In the genomic region with DNA sequence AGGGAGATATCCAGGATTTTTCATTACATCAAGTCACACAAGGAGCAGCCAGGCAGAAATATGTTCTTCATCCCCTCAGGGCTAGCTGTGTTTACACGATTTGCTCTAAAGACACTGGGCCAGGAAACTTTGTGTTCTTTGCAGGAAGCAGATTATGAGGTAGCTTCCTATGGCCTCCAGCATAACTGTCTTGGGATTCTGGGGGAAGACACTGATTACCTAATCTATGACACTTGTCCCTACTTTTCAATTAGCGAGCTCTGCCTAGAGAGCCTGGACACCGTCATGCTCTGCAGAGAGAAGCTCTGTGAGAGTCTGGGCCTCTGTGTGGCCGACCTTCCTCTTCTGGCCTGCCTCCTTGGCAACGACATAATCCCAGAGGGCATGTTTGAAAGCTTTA, we compare ENCODE assay signal across 23 cellular contexts. TPM values are rescaled to one million over a fixed set of nuclear protein-coding genes. Genes with fewer than 3 reads are reported as not detected.
DNase-seq lines count a peak whose midpoint lies in the region; ATAC-seq and TF ChIP-seq lines count a peak whose summit lies in the region.
"Had no signal": no experiment of that assay in that cellular context is flagged by ENCODE, and none has a peak within 500 bp of the region (broad histone marks: within the 10 kb centered on the region; RNA-seq: fewer than 3 reads in every experiment).

No MANE protein-coding gene starts in this region.

- H3K36me3 ChIP-seq in mammary epithelial cell (ENCODE audit: insufficient read depth, low read length) (peaks cover 7% of the 10 kb centered on the region), lung (ENCODE audit: control insufficient read depth in 2 of 2, insufficient read depth in 2 of 2, low read length in 2 of 2) (peaks cover 7 to 15% of the 10 kb centered on the region in 2 donors), mucosa of descending colon (ENCODE audit: low read depth) (no peaks in the 10 kb centered on the region)

- no peak overlapping the region for H3K4me2 ChIP-seq in mammary epithelial cell (ENCODE audit: insufficient read depth, low read depth, low read length)

- no peak overlapping the region for H2AFZ ChIP-seq in mammary epithelial cell (ENCODE audit: low read depth, low read length)

- no peaks in the 10 kb centered on the region for H3K4me1 ChIP-seq in mammary epithelial cell (ENCODE audit: insufficient read depth, low read length)
- peaks cover 4 to 14% of the 10 kb centered on the region in 2 donors for H3K4me1 ChIP-seq in lung (ENCODE audit: control insufficient read depth in 2 of 2, insufficient read depth in 2 of 2, low read length in 2 of 2)
- no peaks in the 10 kb centered on the region for H3K4me1 ChIP-seq in mucosa of descending colon (ENCODE audit: low read depth)
- H3K4me1 ChIP-seq: foreskin keratinocyte had no signal

- no peaks in the 10 kb centered on the region for H4K20me1 ChIP-seq in mammary epithelial cell (ENCODE audit: insufficient read depth, low read length)

- peaks cover 79% of the 10 kb centered on the region for H3K79me2 ChIP-seq in mammary epithelial cell (ENCODE audit: insufficient read depth, low read length)

- H3K27me3 ChIP-seq in mammary epithelial cell (ENCODE audit: insufficient read depth, low read length) (no peaks in the 10 kb centered on the region), lung (ENCODE audit: control insufficient read depth, insufficient read depth) (no peaks in the 10 kb centered on the region)
- H3K27me3 ChIP-seq: body of pancreas, foreskin keratinocyte, tibial nerve had no signal

- CTCF ChIA-PET in mammary epithelial cell (lab: Charles Lee; ENCODE audit: low non-redundant PET) = no interaction called here

- 53% methylated on average over 5 of the region's 5 CpGs for WGBS in mammary epithelial cell (ENCODE audit: low coverage, missing lambda C conversion rate)
- WGBS in lung, 2 donors = 41 to 61% methylated on average over 5 of the region's 5 CpGs

- DNase-seq in EH (ENCODE audit: low read depth) (peak; percentile 11), NB4 (ENCODE audit: low read depth) (peak; percentile 39), mammary epithelial cell (no peak), lung (ENCODE audit: low spot score) (no peak), mucosa of descending colon (no peak), NCI-H82 treated with DMSO at 0.1 percent for 48 hours (lab: John Stamatoyannopoulos, UW; ENCODE audit: unreplicated experiment) (no peak), globus pallidus (ENCODE audit: low spot score) (no peak)
- DNase-seq: activated CD4-positive, alpha-beta T cell treated with anti-CD3 and anti-CD28 coated beads, Interleukin-2, amount 50 U/mL, for 4 hours; activated CD8-positive, alpha-beta memory T cell treated with anti-CD3 and anti-CD28 coated beads, Interleukin-2, amount 50 U/mL, for 4 hours; body of pancreas; CD4-positive, CD25-positive, alpha-beta regulatory T cell; effector CD8-positive, alpha-beta T cell; foreskin keratinocyte; KBM-7; NCI-H146; NCI-H2171; NCI-H524 treated with DMSO at 0.1 percent for 48 hours; posterior cingulate gyrus; stimulated activated naive CD8-positive, alpha-beta T cell treated with anti-CD3 and anti-CD28 coated beads, Interleukin-15, amount 100 ng/mL, for 72 hours; WERI-Rb-1 had no signal

- peak; percentile 27 for ATAC-seq in lung (ENCODE audit: insufficient read depth, low FRiP score)
- ATAC-seq in mucosa of descending colon = no peak
- no peak for ATAC-seq in GM18511 (IDR thresholded peaks at IDR 0.05; ENCODE audit: unreplicated experiment)
- ATAC-seq: esophagus mucosa; foreskin keratinocyte; stimulated activated naive CD8-positive, alpha-beta T cell treated with anti-CD3 and anti-CD28 coated beads, Interleukin-15, amount 100 ng/mL, for 72 hours had no signal

- TF ChIP-seq POLR2A in NB4 (IDR thresholded peaks at IDR 0.05; ENCODE audit: extremely low read depth, insufficient read length) = no peak

- TSS peak; percentile 41 for BruUV-seq in mammary epithelial cell (replicated peaks; lab: Mats Ljungman, UMichigan)

- in situ Hi-C loops in mammary epithelial cell (cut with MboI; ENCODE audit: low sequenced_read_pairs in 2 of 2) = no loop called here

- dilution Hi-C loops in mammary epithelial cell (cut with HindIII; ENCODE audit: low sequenced_read_pairs) = no loop called here

- H3K9me3 ChIP-seq in mammary epithelial cell (replicated peaks; ENCODE audit: insufficient read depth, low read length) (no peaks in the 10 kb centered on the region), lung (ENCODE audit: control insufficient read depth in 2 of 2, insufficient read depth in 1 of 2, low read length in 1 of 2) (no peaks in the 10 kb centered on the region), mucosa of descending colon (no peaks in the 10 kb centered on the region)
- H3K9me3 ChIP-seq: body of pancreas, tibial nerve had no signal

- intact Hi-C loops in mammary epithelial cell (cut with micrococcal nuclease) (no loop called here), mucosa of descending colon (cut with DNase I, micrococcal nuclease) (no loop called here)

- TF ChIP-seq CTCF in NB4 (IDR thresholded peaks at IDR 0.05; ENCODE audit: low read depth, low read length) (no peak), mammary epithelial cell (conservative IDR thresholded peaks at IDR 0.05 in 1 of 2, IDR thresholded peaks at IDR 0.05 in 1 of 2; ENCODE audit: extremely low read depth in 1 of 2, insufficient read depth in 1 of 2, low read depth in 1 of 2, low read length in 2 of 2) (no peak), lung (IDR thresholded peaks at IDR 0.05; ENCODE audit: control extremely low read depth, extremely low read depth) (no peak), mucosa of descending colon (IDR thresholded peaks at IDR 0.05) (no peak)

- H3K4me3 ChIP-seq in NB4 (ENCODE audit: low read depth, low read length) (no peak overlapping the region), mammary epithelial cell (replicated peaks in 1 of 3; ENCODE audit: insufficient read depth in 1 of 3, low read depth in 2 of 3, low read length in 3 of 3) (no peak overlapping the region), lung (no peak overlapping the region), mucosa of descending colon (no peak overlapping the region)
- H3K4me3 ChIP-seq: body of pancreas, tibial nerve had no signal

- H3K9ac ChIP-seq in mammary epithelial cell (ENCODE audit: insufficient read depth, low read length) = no peak overlapping the region

- no peak overlapping the region for H3K27ac ChIP-seq in mammary epithelial cell (ENCODE audit: insufficient read depth, low read depth, low read length)
- peak overlapping the region in 1 of 2 donors; percentile 45 for H3K27ac ChIP-seq in lung (ENCODE audit: low read depth in 1 of 2, low read length in 1 of 2)
- H3K27ac ChIP-seq: body of pancreas, foreskin keratinocyte, WERI-Rb-1 had no signal

RNA-seq across cellular contexts. Expression of a gene that starts 11.2 kb away (rescaled TPM):
- total RNA-seq in mammary epithelial cell (10 to 100 TPM; 27.3 to 29.7 TPM), lung (10 to 100 TPM; 29.5 to 35.6 TPM), mucosa of descending colon (10 to 100 TPM; 30.7 to 40.0 (median 38.3) TPM)
- polyA plus RNA-seq in mammary epithelial cell (11.3 TPM), lung (10 to 100 TPM in 1 of 2 donors, 1 to 10 TPM in 1; 8.5 to 11.8 TPM)
- polyA minus RNA-seq in mammary epithelial cell = 45.2 TPM

RNA-seq across cellular contexts. Expression of a gene that starts 26.8 kb away (rescaled TPM):
- total RNA-seq in mammary epithelial cell = 10 to 100 TPM; 27.5 to 45.8 TPM
- polyA plus RNA-seq in mammary epithelial cell = 10.9 TPM
- polyA minus RNA-seq in mammary epithelial cell = 8.7 TPM
- total RNA-seq in lung = 10 to 100 TPM; 16.2 to 16.9 TPM
- 10 to 100 TPM in 1 of 2 donors, 1 to 10 TPM in 1; 6.2 to 10.2 TPM for polyA plus RNA-seq in lung
- total RNA-seq in mucosa of descending colon = 10 to 100 TPM; 11.0 to 24.0 (median 16.5) TPM

Comparison
In these comparisons a context has a peak if more than half of its experiments do, and no peak if none do; other contexts are left out.
1. DNase-seq: peak in EH (single experiment) and NB4 (single experiment); none in mammary epithelial cell (single experiment), lung (single experiment), mucosa of descending colon (0 of 3), NCI-H82 treated with DMSO at 0.1 percent for 48 hours (single experiment) and globus pallidus (single experiment).